ENCODE assay signal across 19 cellular contexts in genomic region chr17:16875662-16876061, GRCh38.
"Had no signal": no experiment of that assay in that cellular context is flagged by ENCODE, and none has a peak within 500 bp of the region (broad histone marks: within the 10 kb centered on the region; RNA-seq: fewer than 3 reads in every experiment).

No MANE protein-coding gene starts in this region.

- H3K36me3 ChIP-seq: esophagus squamous epithelium, pancreas, transverse colon had no signal

- H3K4me3 Mint-ChIP-seq: effector memory CD8-positive, alpha-beta T cell; immature natural killer cell; naive B cell; nephron; stimulated activated effector memory CD8-positive, alpha-beta T cell treated with anti-CD3 and anti-CD28 coated beads, Interleukin-12 subunit alpha, Interleukin-12 subunit beta, amount 100 ng/mL, for 72 hours had no signal

- H3K4me1 Mint-ChIP-seq: immature natural killer cell; naive B cell; stimulated activated effector memory CD8-positive, alpha-beta T cell treated with anti-CD3 and anti-CD28 coated beads, Interleukin-12 subunit alpha, Interleukin-12 subunit beta, amount 100 ng/mL, for 72 hours had no signal

- H3K4me1 ChIP-seq: esophagus squamous epithelium, pancreas, testis had no signal

- H3K9me3 ChIP-seq: pancreas, testis, transverse colon had no signal

- H3K9me3 Mint-ChIP-seq: immature natural killer cell; stimulated activated effector memory CD8-positive, alpha-beta T cell treated with anti-CD3 and anti-CD28 coated beads, Interleukin-12 subunit alpha, Interleukin-12 subunit beta, amount 100 ng/mL, for 72 hours had no signal

- ATAC-seq: effector memory CD8-positive, alpha-beta T cell; left colon; pancreas; right cardiac atrium; stimulated activated effector memory CD8-positive, alpha-beta T cell treated with anti-CD3 and anti-CD28 coated beads, Interleukin-12 subunit alpha, Interleukin-12 subunit beta, amount 100 ng/mL, for 72 hours; stimulated activated naive CD8-positive, alpha-beta T cell treated with anti-CD3 and anti-CD28 coated beads, Interleukin-15, Interleukin-2, amounts not matched to agents 100 U/mL and 50 U/mL, for 24 hours had no signal

- H3K4me3 ChIP-seq: esophagus squamous epithelium, pancreas, smooth muscle cell, testis, transverse colon had no signal

- H3K36me3 Mint-ChIP-seq: stimulated activated effector memory CD8-positive, alpha-beta T cell treated with anti-CD3 and anti-CD28 coated beads, Interleukin-12 subunit alpha, Interleukin-12 subunit beta, amount 100 ng/mL, for 72 hours had no signal

- DNase-seq: effector memory CD8-positive, alpha-beta T cell; esophagus squamous epithelium; immature natural killer cell; kidney; left colon; mesendoderm; naive B cell; occipital lobe; pancreas; right cardiac atrium; stimulated activated CD4-positive, alpha-beta T cell treated with anti-CD3 and anti-CD28 coated beads, Interleukin-4, amount 100 ng/mL, for 1 hour; stimulated activated CD8-positive, alpha-beta memory T cell treated with anti-CD3 and anti-CD28 coated beads, Interleukin-4, amount 100 ng/mL, for 48 hours; stimulated activated naive CD8-positive, alpha-beta T cell treated with anti-CD3 and anti-CD28 coated beads, Interleukin-15, Interleukin-2, amounts not matched to agents 100 U/mL and 50 U/mL, for 24 hours; testis; transverse colon had no signal

- H3K27ac ChIP-seq: esophagus squamous epithelium, pancreas, testis, transverse colon had no signal

- H3K27ac Mint-ChIP-seq: effector memory CD8-positive, alpha-beta T cell; immature natural killer cell; naive B cell; nephron; progenitor cell of endocrine pancreas; stimulated activated effector memory CD8-positive, alpha-beta T cell treated with anti-CD3 and anti-CD28 coated beads, Interleukin-12 subunit alpha, Interleukin-12 subunit beta, amount 100 ng/mL, for 72 hours had no signal

- H3K27me3 ChIP-seq: pancreas, testis, transverse colon had no signal
